ENCODE assay signal across 8 cellular contexts in the genomic region with DNA sequence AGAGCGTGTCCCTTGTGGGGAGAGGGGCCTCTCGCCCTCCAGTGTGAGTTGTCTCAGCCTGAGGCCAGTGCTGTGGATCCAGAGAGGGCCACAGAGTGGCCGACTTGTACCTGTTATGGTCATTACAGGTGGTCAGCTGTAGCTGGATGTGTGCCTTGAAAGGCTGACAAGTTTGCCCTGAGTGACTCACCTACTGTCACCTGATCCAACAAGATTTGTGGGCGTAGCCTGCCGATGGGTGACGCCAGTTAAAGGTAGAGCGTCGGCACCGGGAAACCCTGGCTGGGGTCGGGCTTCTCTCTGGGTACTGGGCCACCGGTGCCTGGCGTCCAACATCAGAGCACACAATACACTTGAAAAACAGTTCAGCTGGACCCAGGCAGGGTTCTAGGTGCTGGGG. TPM values are rescaled to one million over a fixed set of nuclear protein-coding genes. Genes with fewer than 3 reads are reported as not detected.
DNase-seq lines count a peak whose midpoint lies in the region; ATAC-seq and TF ChIP-seq lines count a peak whose summit lies in the region.

No MANE protein-coding gene starts in this region.

- TF ChIP-seq CTCF in foreskin keratinocyte (conservative IDR thresholded peaks at IDR 0.05) (no peak), omental fat pad (IDR thresholded peaks at IDR 0.05) (no peak)

- H3K27me3 Mint-ChIP-seq in stimulated activated naive B cell treated with anti-CD40 and anti-IgM and Interleukin-4, amounts not matched to agents 10 μg/mL and 1 μg/mL and 100 μg/mL, for 72 hours, result no peaks in the 10 kb centered on the region

- peak overlapping the region; percentile 95 for H3K27ac Mint-ChIP-seq in stimulated activated naive B cell treated with anti-CD40 and anti-IgM and Interleukin-4, amounts not matched to agents 10 μg/mL and 1 μg/mL and 100 μg/mL, for 72 hours

- H3K36me3 Mint-ChIP-seq in stimulated activated naive B cell treated with anti-CD40 and anti-IgM and Interleukin-4, amounts not matched to agents 10 μg/mL and 1 μg/mL and 100 μg/mL, for 72 hours, result peaks cover 38 to 59% of the 10 kb centered on the region in 2 donors

- peak overlapping the region; percentile 55 for H3K27ac ChIP-seq in foreskin keratinocyte

- peak overlapping the region in 1 of 2 donors; percentile 42 for H3K4me3 Mint-ChIP-seq in stimulated activated naive B cell treated with anti-CD40 and anti-IgM and Interleukin-4, amounts not matched to agents 10 μg/mL and 1 μg/mL and 100 μg/mL, for 72 hours

- no peaks in the 10 kb centered on the region for H3K9me3 Mint-ChIP-seq in stimulated activated naive B cell treated with anti-CD40 and anti-IgM and Interleukin-4, amounts not matched to agents 10 μg/mL and 1 μg/mL and 100 μg/mL, for 72 hours

- H3K4me1 ChIP-seq in foreskin keratinocyte, result peaks cover 12% of the 10 kb centered on the region

- peaks cover 53 to 94% of the 10 kb centered on the region in 2 donors for H3K4me1 Mint-ChIP-seq in stimulated activated naive B cell treated with anti-CD40 and anti-IgM and Interleukin-4, amounts not matched to agents 10 μg/mL and 1 μg/mL and 100 μg/mL, for 72 hours

- peak; percentile 6 for ATAC-seq in foreskin keratinocyte
- ATAC-seq in stimulated activated naive B cell treated with anti-CD40 and anti-IgM and Interleukin-4, amounts not matched to agents 10 μg/mL and 1 μg/mL and 100 μg/mL, for 72 hours (replicated peaks), result no peak
- no peak for ATAC-seq in GM21381 (IDR thresholded peaks at IDR 0.05; ENCODE audit: unreplicated experiment)
- ATAC-seq in HG03095 (IDR thresholded peaks at IDR 0.05; ENCODE audit: unreplicated experiment), result no peak
- ATAC-seq in omental fat pad (ENCODE audit: low FRiP score), result no peak

- DNase-seq in LoVo (ENCODE audit: low spot score) (peak; percentile 63), activated T-cell treated with anti-CD3 and anti-CD28 coated beads for 48 hours (ENCODE audit: low read depth) (peak; percentile 41), foreskin keratinocyte (peak in 1 of 2 donors; percentile 45), omental fat pad (ENCODE audit: low spot score) (no peak), SIG-M5 treated with dmso at 0.1 percent for 504 hours (lab: John Stamatoyannopoulos, UW; ENCODE audit: unreplicated experiment) (no peak)
- no peak for DNase-seq in stimulated activated naive B cell treated with anti-CD40 and anti-IgM and Interleukin-4, amounts not matched to agents 10 μg/mL and 1 μg/mL and 100 μg/mL, for 72 hours

- H3K27me3 ChIP-seq in foreskin keratinocyte, result no peaks in the 10 kb centered on the region

RNA-seq across cellular contexts. Expression of gene ISG20, which starts 2.8 kb away (rescaled TPM):
- 8.3 and 15.2 TPM in 2 replicates for total RNA-seq in foreskin keratinocyte
- polyA plus RNA-seq in foreskin keratinocyte, result 14.6 and 24.8 TPM in 2 replicates
- total RNA-seq in omental fat pad, result 10 to 100 TPM; 21.3 to 41.0 (median 27.8) TPM

RNA-seq across cellular contexts. Expression of gene AEN, which starts 14.9 kb away (rescaled TPM):
- total RNA-seq in foreskin keratinocyte (47.6 and 50.0 TPM in 2 replicates), omental fat pad (10 to 100 TPM in 3 of 4 donors, 1 to 10 TPM in 1; 7.6 to 60.2 (median 25.2) TPM)
- 25.8 and 26.6 TPM in 2 replicates for polyA plus RNA-seq in foreskin keratinocyte

Comparison
In these comparisons a context has a peak if more than half of its experiments do, and no peak if none do; other contexts are left out.
1. DNase-seq: peak in LoVo (single experiment) and activated T-cell treated with anti-CD3 and anti-CD28 coated beads for 48 hours (single experiment); none in stimulated activated naive B cell treated with anti-CD40 and anti-IgM and Interleukin-4, amounts not matched to agents 10 μg/mL and 1 μg/mL and 100 μg/mL, for 72 hours (single experiment), omental fat pad (single experiment) and SIG-M5 treated with dmso at 0.1 percent for 504 hours (single experiment).